In the genomic region with DNA sequence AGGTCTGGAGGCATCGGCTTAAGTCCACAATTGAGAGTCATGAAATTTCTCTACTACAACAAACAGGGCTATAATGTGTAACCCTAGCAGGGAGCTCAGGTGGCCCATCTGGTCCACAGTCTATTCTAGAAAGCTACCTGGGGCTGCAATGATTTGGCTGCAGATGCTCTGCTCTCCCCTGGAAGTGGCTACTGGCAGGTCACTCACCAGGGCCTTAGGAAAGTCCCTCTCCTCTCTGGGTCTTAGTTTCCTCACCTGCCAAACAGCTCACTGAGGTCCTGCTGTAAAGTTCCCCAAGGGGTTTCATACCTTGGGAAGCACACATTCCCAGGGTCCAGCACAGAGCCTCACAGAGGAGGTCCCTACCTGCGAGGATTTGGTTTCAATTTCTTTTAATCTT, we compare ENCODE assay signal across 18 cellular contexts. TPM values are rescaled to one million over a fixed set of nuclear protein-coding genes. Genes with fewer than 3 reads are reported as not detected.
DNase-seq lines count a peak whose midpoint lies in the region; ATAC-seq and TF ChIP-seq lines count a peak whose summit lies in the region.
"Had no signal": no experiment of that assay in that cellular context is flagged by ENCODE, and none has a peak within 500 bp of the region (broad histone marks: within the 10 kb centered on the region; RNA-seq: fewer than 3 reads in every experiment).

No MANE protein-coding gene starts in this region.

- H3K4me2 ChIP-seq in MM.1S (ENCODE audit: low read depth, low read length) (peak overlapping the region; percentile 86), smooth muscle cell (peak overlapping the region; percentile 95)

- H3K36me3 ChIP-seq in MM.1S (replicated peaks; ENCODE audit: insufficient read depth, low read length) (no peaks in the 10 kb centered on the region), smooth muscle cell (ENCODE audit: low read depth) (peaks cover 4% of the 10 kb centered on the region)

- DNase-seq in DMS53 (lab: John Stamatoyannopoulos, UW) (peak; percentile 29), DMS53 treated with DMSO at 0.1 percent for 48 hours (lab: John Stamatoyannopoulos, UW; ENCODE audit: unreplicated experiment) (no peak), MM.1S (peak; percentile 34), inferior parietal cortex (ENCODE audit: extremely low spot score) (peak; percentile 7), smooth muscle cell (lab: John Stamatoyannopoulos, UW; ENCODE audit: unreplicated experiment) (no peak), SKM-1 (lab: John Stamatoyannopoulos, UW; ENCODE audit: unreplicated experiment) (no peak)
- DNase-seq: CD8-positive, alpha-beta T cell; effector memory CD8-positive, alpha-beta T cell; foreskin keratinocyte; mammary epithelial cell; NCI-H1092; NCI-H524 treated with DMSO at 0.1 percent for 48 hours; stimulated activated CD4-positive, alpha-beta T cell treated with anti-CD3 and anti-CD28 coated beads, Interleukin-2, amount 100 ng/mL, for 48 hours had no signal

- H3K4me1 ChIP-seq in MM.1S (ENCODE audit: low read length) = peaks cover 21% of the 10 kb centered on the region; the same call in 1 of the 2 replicates
- H3K4me1 ChIP-seq in smooth muscle cell (ENCODE audit: low read depth) = peaks cover 16% of the 10 kb centered on the region
- H3K4me1 ChIP-seq: foreskin keratinocyte had no signal

- ATAC-seq in HG03469 (IDR thresholded peaks at IDR 0.05; ENCODE audit: unreplicated experiment) (no peak), GM19395 (IDR thresholded peaks at IDR 0.05; ENCODE audit: unreplicated experiment) (no peak)
- ATAC-seq: CD8-positive, alpha-beta T cell; effector memory CD8-positive, alpha-beta T cell; natural killer cell treated with Interleukin-12 subunit alpha and Interleukin-12 subunit beta and Interleukin-15 and Interleukin-18, amount 100 ng/mL, for 72 hours had no signal

- H3K79me2 ChIP-seq in MM.1S (ENCODE audit: low read length) = no peaks in the 10 kb centered on the region
- H3K79me2 ChIP-seq in smooth muscle cell (ENCODE audit: low read depth) = peaks cover 25% of the 10 kb centered on the region

- H4K20me1 ChIP-seq in MM.1S (ENCODE audit: insufficient read depth, low read length) (no peaks in the 10 kb centered on the region), smooth muscle cell (ENCODE audit: low read depth) (peaks cover 71% of the 10 kb centered on the region)

- WGBS in smooth muscle cell (ENCODE audit: low lambda C conversion rate) = 66% methylated on average over 2 of the region's 2 CpGs

- H2AFZ ChIP-seq in MM.1S (ENCODE audit: low read length) (no peak overlapping the region), smooth muscle cell (ENCODE audit: low read depth) (no peak overlapping the region)

- H3K4me3 ChIP-seq in MM.1S (ENCODE audit: low read length) = no peak overlapping the region
- peak overlapping the region; percentile 70 for H3K4me3 ChIP-seq in smooth muscle cell

- H3K9ac ChIP-seq in MM.1S (ENCODE audit: low read length) (no peak overlapping the region), smooth muscle cell (ENCODE audit: low read depth) (peak overlapping the region; percentile 35)

- H3F3A ChIP-seq in MM.1S (ENCODE audit: insufficient read depth, low read length) (peaks cover 23% of the 10 kb centered on the region), smooth muscle cell (ENCODE audit: low read depth) (peaks cover 74% of the 10 kb centered on the region)

- TF ChIP-seq CTCF in MM.1S (IDR thresholded peaks at IDR 0.05; ENCODE audit: low read length) = no peak
- no peak for TF ChIP-seq CTCF in smooth muscle cell (IDR thresholded peaks at IDR 0.05; ENCODE audit: borderline replicate concordance, insufficient read depth, poor library complexity, severe bottlenecking)

- H3K9me3 ChIP-seq in MM.1S (replicated peaks; ENCODE audit: insufficient read depth, low read length) (no peaks in the 10 kb centered on the region), smooth muscle cell (replicated peaks; ENCODE audit: low read depth) (no peaks in the 10 kb centered on the region)

- H3K9me2 ChIP-seq in MM.1S (replicated peaks; ENCODE audit: insufficient read depth, low read length) = no peaks in the 10 kb centered on the region

- H3K27ac ChIP-seq in MM.1S (ENCODE audit: low read length) (no peak overlapping the region), smooth muscle cell (ENCODE audit: low read depth) (peak overlapping the region; percentile 17)
- H3K27ac ChIP-seq: foreskin keratinocyte had no signal

- H3K27me3 ChIP-seq in MM.1S (replicated peaks; ENCODE audit: insufficient read depth, low read length) (no peaks in the 10 kb centered on the region), smooth muscle cell (ENCODE audit: low read depth) (no peaks in the 10 kb centered on the region)

RNA-seq across cellular contexts. Expression of a gene that starts 2.5 kb away (rescaled TPM):
- 4,025 and 5,098 TPM in 2 replicates for total RNA-seq in smooth muscle cell
- polyA plus RNA-seq in smooth muscle cell = 1,776 and 1,956 TPM in 2 replicates

RNA-seq across cellular contexts. Expression of a gene that starts 30.3 kb away (rescaled TPM):
- total RNA-seq in smooth muscle cell = not detected in 2 replicates
- polyA plus RNA-seq in smooth muscle cell = 0.31 TPM in 1 of 2 replicates, not detected in the other
- total RNA-seq: CD8-positive, alpha-beta T cell; foreskin keratinocyte; natural killer cell treated with Interleukin-12 subunit alpha and Interleukin-12 subunit beta and Interleukin-15 and Interleukin-18, amount 100 ng/mL, for 72 hours had no signal
- polyA plus RNA-seq: foreskin keratinocyte, mammary epithelial cell had no signal

RNA-seq across cellular contexts. Expression of a gene that starts 45.7 kb away (rescaled TPM):
- total RNA-seq in smooth muscle cell = not detected in 2 replicates
- not detected in 2 replicates for polyA plus RNA-seq in smooth muscle cell
- total RNA-seq: CD8-positive, alpha-beta T cell; foreskin keratinocyte; mammary epithelial cell; natural killer cell treated with Interleukin-12 subunit alpha and Interleukin-12 subunit beta and Interleukin-15 and Interleukin-18, amount 100 ng/mL, for 72 hours; temporal lobe had no signal
- polyA plus RNA-seq: adipose tissue, foreskin keratinocyte, mammary epithelial cell had no signal

Comparison
In these comparisons a context has a peak if more than half of its experiments do, and no peak if none do; other contexts are left out.
1. DNase-seq: peak in DMS53 (single experiment), MM.1S (single experiment) and inferior parietal cortex (single experiment); none in DMS53 treated with DMSO at 0.1 percent for 48 hours (single experiment), smooth muscle cell (single experiment) and SKM-1 (single experiment).